ENCODE assay signal across 23 cellular contexts in genomic region chr5:39108987-39109386, GRCh38. TPM values are rescaled to one million over a fixed set of nuclear protein-coding genes. Genes with fewer than 3 reads are reported as not detected.
DNase-seq lines count a peak whose midpoint lies in the region; ATAC-seq and TF ChIP-seq lines count a peak whose summit lies in the region.
"Had no signal": no experiment of that assay in that cellular context is flagged by ENCODE, and none has a peak within 500 bp of the region (broad histone marks: within the 10 kb centered on the region; RNA-seq: fewer than 3 reads in every experiment).

No MANE protein-coding gene starts in this region.

- peaks cover 63 to 66% of the 10 kb centered on the region in 2 donors for H3K36me3 Mint-ChIP-seq in CD4-positive, alpha-beta memory T cell
- no peaks in the 10 kb centered on the region for H3K36me3 Mint-ChIP-seq in brain
- H3K36me3 Mint-ChIP-seq in naive thymus-derived CD8-positive, alpha-beta T cell, result peaks cover 11 to 85% (median 16%) of the 10 kb centered on the region in 3 donors
- H3K36me3 Mint-ChIP-seq: naive B cell had no signal

- CTCF ChIA-PET in CD4-positive, alpha-beta memory T cell (lab: Charles Lee; ENCODE audit: partially characterized antibody), result interaction anchor here (1.8 kb wide), 1 partner anchor 28 kb away, joined by 4 read pairs; no protein-coding TSS in a partner anchor

- no peaks in the 10 kb centered on the region for H3K4me1 ChIP-seq in CD4-positive, alpha-beta memory T cell (ENCODE audit: insufficient read depth, low read length)
- H3K4me1 ChIP-seq: esophagus muscularis mucosa, stomach, upper lobe of right lung had no signal

- in situ Hi-C loops in KBM-7 (cut with MboI; ENCODE audit: low pct_unique_long_range_greater_than_20kb, low sequenced_read_pairs), result no loop called here

- no peak for TF ChIP-seq CTCF in brain (conservative IDR thresholded peaks at IDR 0.05)

- POLR2A ChIA-PET in CD4-positive, alpha-beta memory T cell (lab: Charles Lee; ENCODE audit: partially characterized antibody), result no interaction called here
- POLR2A ChIA-PET in naive thymus-derived CD8-positive, alpha-beta T cell (lab: Charles Lee), result no interaction called here

- H3K4me1 Mint-ChIP-seq in CD4-positive, alpha-beta memory T cell, result peaks cover 9 to 18% (median 11%) of the 10 kb centered on the region in 4 donors
- H3K4me1 Mint-ChIP-seq in brain, result peaks cover 12% of the 10 kb centered on the region
- peaks cover 0 to 9% (median 7%) of the 10 kb centered on the region in 4 donors for H3K4me1 Mint-ChIP-seq in naive thymus-derived CD8-positive, alpha-beta T cell
- H3K4me1 Mint-ChIP-seq: naive B cell had no signal

- H3K9me3 Mint-ChIP-seq in CD4-positive, alpha-beta memory T cell, result no peaks in the 10 kb centered on the region
- H3K9me3 Mint-ChIP-seq in brain, result no peaks in the 10 kb centered on the region
- no peaks in the 10 kb centered on the region for H3K9me3 Mint-ChIP-seq in naive thymus-derived CD8-positive, alpha-beta T cell
- H3K9me3 Mint-ChIP-seq: naive B cell had no signal

- no peak overlapping the region for H3K4me3 ChIP-seq in CD4-positive, alpha-beta memory T cell (ENCODE audit: low read length in 2 of 2)
- H3K4me3 ChIP-seq: esophagus muscularis mucosa, stomach, upper lobe of right lung had no signal

- no peak for ATAC-seq in naive thymus-derived CD8-positive, alpha-beta T cell
- ATAC-seq in stimulated activated naive CD8-positive, alpha-beta T cell treated with anti-CD3 and anti-CD28 coated beads, Interleukin-15, Interleukin-2, amounts not matched to agents 100 U/mL and 50 U/mL, for 24 hours, result no peak
- ATAC-seq: SK-N-SH treated with all-trans-retinoic acid at 6 μM for 48 hours, upper lobe of right lung had no signal

- intact Hi-C loops in CD4-positive, alpha-beta memory T cell (cut with micrococcal nuclease), result no loop called here

- H3K27ac ChIP-seq in CD4-positive, alpha-beta memory T cell (ENCODE audit: low read depth, low read length), result no peak overlapping the region
- H3K27ac ChIP-seq: esophagus muscularis mucosa, stomach, upper lobe of right lung had no signal

- peak overlapping the region in 4 of 7 donors; percentile 19 to 59 (median 48) for H3K27ac Mint-ChIP-seq in CD4-positive, alpha-beta memory T cell
- peak overlapping the region in 4 of 5 experiments; percentile 48 to 85 (median 71) for H3K27ac Mint-ChIP-seq in brain
- peak overlapping the region in 9 of 10 donors; percentile 2 to 85 (median 57) for H3K27ac Mint-ChIP-seq in naive thymus-derived CD8-positive, alpha-beta T cell

- peaks cover 55% of the 10 kb centered on the region for H3K36me3 ChIP-seq in CD4-positive, alpha-beta memory T cell (ENCODE audit: insufficient read depth, low read length)
- H3K36me3 ChIP-seq: esophagus muscularis mucosa, stomach, upper lobe of right lung had no signal

- no peaks in the 10 kb centered on the region for H3K27me3 Mint-ChIP-seq in CD4-positive, alpha-beta memory T cell
- H3K27me3 Mint-ChIP-seq in brain, result peaks cover 5% of the 10 kb centered on the region
- no peaks in the 10 kb centered on the region for H3K27me3 Mint-ChIP-seq in naive thymus-derived CD8-positive, alpha-beta T cell

- H3K4me3 Mint-ChIP-seq in CD4-positive, alpha-beta memory T cell, result no peak overlapping the region
- H3K4me3 Mint-ChIP-seq in brain, result peak overlapping the region in 2 of 5 experiments; percentile 30 to 39
- H3K4me3 Mint-ChIP-seq in naive thymus-derived CD8-positive, alpha-beta T cell, result no peak overlapping the region
- H3K4me3 Mint-ChIP-seq: naive B cell had no signal

- no peaks in the 10 kb centered on the region for H3K27me3 ChIP-seq in CD4-positive, alpha-beta memory T cell (ENCODE audit: insufficient read depth, low read length)
- H3K27me3 ChIP-seq: esophagus muscularis mucosa, stomach, upper lobe of right lung had no signal

- no peaks in the 10 kb centered on the region for H3K9me3 ChIP-seq in CD4-positive, alpha-beta memory T cell (ENCODE audit: control insufficient read depth in 1 of 2, low read length in 2 of 2)
- H3K9me3 ChIP-seq: Caco-2, esophagus muscularis mucosa, stomach, upper lobe of right lung had no signal

- DNase-seq in Ammon's horn (ENCODE audit: low spot score), result peak; percentile 61
- DNase-seq in CD4-positive, alpha-beta memory T cell, result no peak
- DNase-seq in naive thymus-derived CD8-positive, alpha-beta T cell, result no peak
- DNase-seq in NCI-H524 treated with DMSO at 0.1 percent for 48 hours (lab: John Stamatoyannopoulos, UW), result no peak
- no peak for DNase-seq in KBM-7
- no peak for DNase-seq in stimulated activated naive CD8-positive, alpha-beta T cell treated with anti-CD3 and anti-CD28 coated beads, Interleukin-15, Interleukin-2, amounts not matched to agents 100 U/mL and 50 U/mL, for 24 hours
- DNase-seq: activated effector memory CD4-positive, alpha-beta T cell treated with Interleukin-2 at 50 U/mL for 16 hours; AML-193; aorta; Caco-2; effector memory CD4-positive, alpha-beta T cell; HCEC 1CT; kidney glomerular epithelial cell; mesenchymal stem cell; naive B cell; NCI-H1092; NCI-H2081; stimulated activated CD4-positive, alpha-beta T cell treated with anti-CD3 and anti-CD28 coated beads, Interleukin-4, amount 100 ng/mL, for 24 hours; stomach; upper lobe of right lung had no signal

RNA-seq across cellular contexts. Expression of gene RICTOR, which starts 34.8 kb away (rescaled TPM):
- 10 to 100 TPM; 85.0 to 94.9 TPM for total RNA-seq in CD4-positive, alpha-beta memory T cell
- 10 to 100 TPM in 1 of 2 donors, 1 to 10 TPM in 1; 6.7 to 18.6 TPM for polyA plus RNA-seq in CD4-positive, alpha-beta memory T cell
- polyA plus RNA-seq in brain (ENCODE audit: insufficient read depth, low read depth, low replicate concordance), result 1.3 TPM
- 100 to 1,000 TPM in 1 of 2 experiments, 10 to 100 TPM in 1; 93.4 to 102 TPM for total RNA-seq in naive thymus-derived CD8-positive, alpha-beta T cell
- polyA plus RNA-seq in naive thymus-derived CD8-positive, alpha-beta T cell, result 10 to 100 TPM in 2 of 3 donors, 1 to 10 TPM in 1; 9.1 to 14.7 (median 11.2) TPM
